12 cellular contexts compared by ENCODE assay signal in the genomic region with DNA sequence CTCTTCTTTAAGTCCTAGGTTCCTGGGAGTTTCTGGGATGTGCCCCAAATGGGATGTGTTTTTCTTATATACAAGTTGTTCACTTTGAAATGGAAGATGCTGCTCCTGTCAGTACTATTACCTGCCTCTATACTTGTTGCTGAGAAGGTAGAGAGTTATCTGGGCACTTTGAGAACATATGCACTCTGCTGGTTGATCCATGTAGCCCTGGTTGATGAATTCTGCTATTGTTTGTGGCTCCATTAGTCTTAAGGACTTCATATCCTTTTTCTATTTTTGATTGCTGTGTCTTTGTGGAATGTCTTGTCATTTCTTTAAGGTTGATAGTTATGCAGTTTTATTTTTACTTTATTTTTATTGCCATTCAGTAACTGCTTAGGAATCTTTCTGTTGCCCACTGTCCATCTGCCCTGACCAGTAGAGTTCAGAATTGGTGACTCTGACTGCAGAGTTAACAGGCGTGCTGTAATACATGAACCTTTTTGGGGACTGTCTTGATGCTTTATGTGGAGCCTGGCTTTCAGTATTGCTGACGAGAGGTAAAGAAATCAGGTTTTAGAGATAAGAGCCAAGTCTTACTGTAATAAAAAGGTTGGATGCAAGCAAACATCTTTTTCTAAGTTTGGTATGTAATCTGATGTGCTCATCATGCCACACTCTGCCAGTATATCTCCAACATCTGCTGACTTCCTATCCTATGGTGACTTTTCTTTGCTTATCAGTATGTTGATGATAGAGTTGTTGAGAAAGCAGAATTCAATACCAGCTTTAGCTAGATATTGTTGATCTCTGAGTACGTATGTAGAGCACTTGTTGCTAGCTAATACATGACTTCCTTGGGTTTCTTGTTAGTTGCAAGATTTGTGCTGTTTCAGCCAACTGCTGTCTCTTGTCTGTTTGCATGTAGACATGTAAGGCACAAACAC. TPM values are rescaled to one million over a fixed set of nuclear protein-coding genes. Genes with fewer than 3 reads are reported as not detected.
A peak's percentile ranks its signal among the peaks of the same experiment; 100 is the strongest.
DNase-seq lines count a peak whose midpoint lies in the region; ATAC-seq and TF ChIP-seq lines count a peak whose summit lies in the region.
"Had no signal": no experiment of that assay in that cellular context is flagged by ENCODE, and none has a peak within 500 bp of the region (broad histone marks: within the 10 kb centered on the region; RNA-seq: fewer than 3 reads in every experiment).

No MANE protein-coding gene starts in this region.

- peaks cover 15% of the 10 kb centered on the region for H3K4me1 ChIP-seq in fibroblast of lung (ENCODE audit: control insufficient read depth, extremely low read depth, insufficient read depth, low read length)

- H3K4me1 Mint-ChIP-seq in activated CD4-positive, alpha-beta T cell treated with anti-CD3 and anti-CD28 coated beads, Interleukin-2, amount 10 ng/mL, durations not matched to agents 7 days and 5 days: peaks cover 72% of the 10 kb centered on the region
- peaks cover 52% of the 10 kb centered on the region for H3K4me1 Mint-ChIP-seq in T-helper 17 cell
- peaks cover 55% of the 10 kb centered on the region for H3K4me1 Mint-ChIP-seq in stimulated activated memory B cell treated with anti-CD40 and anti-IgM and Interleukin-4, amounts not matched to agents 10 μg/mL and 1 μg/mL and 100 μg/mL, for 72 hours

- H3K9ac ChIP-seq in fibroblast of lung (ENCODE audit: insufficient read depth, low read length): no peak overlapping the region

- H3K27ac Mint-ChIP-seq in activated CD4-positive, alpha-beta T cell treated with anti-CD3 and anti-CD28 coated beads, Interleukin-2, amount 10 ng/mL, durations not matched to agents 7 days and 5 days: peak overlapping the region; percentile 33
- peak overlapping the region; percentile 89 for H3K27ac Mint-ChIP-seq in T-helper 17 cell
- peak overlapping the region; percentile 74 for H3K27ac Mint-ChIP-seq in stimulated activated memory B cell treated with anti-CD40 and anti-IgM and Interleukin-4, amounts not matched to agents 10 μg/mL and 1 μg/mL and 100 μg/mL, for 72 hours

- no peak for DNase-seq in activated CD4-positive, alpha-beta T cell treated with anti-CD3 and anti-CD28 coated beads, Interleukin-2, amount 10 ng/mL, durations not matched to agents 7 days and 5 days
- DNase-seq in activated CD4-positive, alpha-beta T cell treated with anti-CD3 and anti-CD28 coated beads, Interleukin-2, amount 50 U/mL, for 1 hour: no peak
- DNase-seq in T-helper 17 cell: no peak
- DNase-seq in fibroblast of lung (ENCODE audit: low read depth in 2 of 2): no peak
- no peak for DNase-seq in GM19238 (ENCODE audit: insufficient read length, low spot score)
- DNase-seq: amygdala, H7, NCI-H1105 treated with DMSO at 0.1 percent for 48 hours, right cardiac atrium had no signal

- CTCF ChIA-PET in activated CD4-positive, alpha-beta T cell treated with anti-CD3 and anti-CD28 coated beads, Interleukin-2, amount 10 ng/mL, durations not matched to agents 7 days and 5 days (lab: Charles Lee): interaction anchor here (0.8 to 2.3 kb wide), 9 partner anchors 8 to 197 kb away, joined by 3 to 14 read pairs (median 5); a partner anchor contains a TSS

- ATAC-seq in T-helper 17 cell: no peak
- no peak for ATAC-seq in stimulated activated memory B cell treated with anti-CD40 and anti-IgM and Interleukin-4, amounts not matched to agents 10 μg/mL and 1 μg/mL and 100 μg/mL, for 72 hours
- ATAC-seq in HG03521 (IDR thresholded peaks at IDR 0.05; ENCODE audit: unreplicated experiment): no peak
- ATAC-seq in GM18520 (IDR thresholded peaks at IDR 0.05; ENCODE audit: unreplicated experiment): no peak
- ATAC-seq: right cardiac atrium had no signal

- peaks cover 21% of the 10 kb centered on the region for H3K36me3 ChIP-seq in fibroblast of lung (ENCODE audit: control insufficient read depth, insufficient read depth, low read length)

- no peaks in the 10 kb centered on the region for H4K20me1 ChIP-seq in fibroblast of lung (ENCODE audit: control insufficient read depth, extremely low read depth, insufficient read depth, low read length)

- peaks cover 54% of the 10 kb centered on the region for H3K36me3 Mint-ChIP-seq in activated CD4-positive, alpha-beta T cell treated with anti-CD3 and anti-CD28 coated beads, Interleukin-2, amount 10 ng/mL, durations not matched to agents 7 days and 5 days (ENCODE audit: low read depth)
- H3K36me3 Mint-ChIP-seq in T-helper 17 cell (ENCODE audit: low read depth): peaks cover 18% of the 10 kb centered on the region
- peaks cover 38% of the 10 kb centered on the region for H3K36me3 Mint-ChIP-seq in stimulated activated memory B cell treated with anti-CD40 and anti-IgM and Interleukin-4, amounts not matched to agents 10 μg/mL and 1 μg/mL and 100 μg/mL, for 72 hours

- H3K4me3 Mint-ChIP-seq in activated CD4-positive, alpha-beta T cell treated with anti-CD3 and anti-CD28 coated beads, Interleukin-2, amount 10 ng/mL, durations not matched to agents 7 days and 5 days: peak overlapping the region; percentile 97
- H3K4me3 Mint-ChIP-seq in T-helper 17 cell: peak overlapping the region; percentile 94
- H3K4me3 Mint-ChIP-seq in stimulated activated memory B cell treated with anti-CD40 and anti-IgM and Interleukin-4, amounts not matched to agents 10 μg/mL and 1 μg/mL and 100 μg/mL, for 72 hours: no peak overlapping the region

- no peaks in the 10 kb centered on the region for H3K9me3 Mint-ChIP-seq in activated CD4-positive, alpha-beta T cell treated with anti-CD3 and anti-CD28 coated beads, Interleukin-2, amount 10 ng/mL, durations not matched to agents 7 days and 5 days
- H3K9me3 Mint-ChIP-seq in stimulated activated memory B cell treated with anti-CD40 and anti-IgM and Interleukin-4, amounts not matched to agents 10 μg/mL and 1 μg/mL and 100 μg/mL, for 72 hours: no peaks in the 10 kb centered on the region

- H3K79me2 ChIP-seq in fibroblast of lung (ENCODE audit: control insufficient read depth, insufficient read depth, low read length): peaks cover 46% of the 10 kb centered on the region

- H3K4me3 ChIP-seq in fibroblast of lung (replicated peaks in 1 of 4; ENCODE audit: control extremely low read depth in 1 of 4, insufficient read depth in 1 of 4, low read depth in 3 of 4, low read length in 4 of 4): peak overlapping the region in 1 of 4 experiments; percentile 18

- no peak for TF ChIP-seq CTCF in fibroblast of lung (conservative IDR thresholded peaks at IDR 0.05 in 1 of 2, IDR thresholded peaks at IDR 0.05 in 1 of 2; ENCODE audit: low read depth in 1 of 2, low read length in 2 of 2)

- no peaks in the 10 kb centered on the region for H3K27me3 Mint-ChIP-seq in activated CD4-positive, alpha-beta T cell treated with anti-CD3 and anti-CD28 coated beads, Interleukin-2, amount 10 ng/mL, durations not matched to agents 7 days and 5 days
- no peaks in the 10 kb centered on the region for H3K27me3 Mint-ChIP-seq in T-helper 17 cell
- no peaks in the 10 kb centered on the region for H3K27me3 Mint-ChIP-seq in stimulated activated memory B cell treated with anti-CD40 and anti-IgM and Interleukin-4, amounts not matched to agents 10 μg/mL and 1 μg/mL and 100 μg/mL, for 72 hours

- POLR2A ChIA-PET in activated CD4-positive, alpha-beta T cell treated with anti-CD3 and anti-CD28 coated beads, Interleukin-2, amount 10 ng/mL, durations not matched to agents 7 days and 5 days (lab: Charles Lee): interaction anchor here (1.3 kb wide), 1 partner anchor 18 kb away, joined by 3 read pairs; a partner anchor contains a TSS

- no peaks in the 10 kb centered on the region for H3K27me3 ChIP-seq in fibroblast of lung (ENCODE audit: control insufficient read depth, insufficient read depth, low read length)

- H2AFZ ChIP-seq in fibroblast of lung (ENCODE audit: low read length): no peak overlapping the region

- peak overlapping the region; percentile 100 for H3K4me2 ChIP-seq in fibroblast of lung (ENCODE audit: extremely low read depth, insufficient read depth, low read length)

- no peak overlapping the region for H3K27ac ChIP-seq in fibroblast of lung (ENCODE audit: insufficient read depth, low read length)

- no peaks in the 10 kb centered on the region for H3K9me3 ChIP-seq in T-helper 17 cell (ENCODE audit: control insufficient read depth, low read length, poor library complexity, severe bottlenecking)
- no peaks in the 10 kb centered on the region for H3K9me3 ChIP-seq in fibroblast of lung (ENCODE audit: control insufficient read depth, insufficient read depth, low read depth, low read length)

RNA-seq across cellular contexts. Expression of a gene that starts 1.6 kb away (rescaled TPM):
- total RNA-seq in activated CD4-positive, alpha-beta T cell treated with anti-CD3 and anti-CD28 coated beads, Interleukin-2, amount 10 ng/mL, durations not matched to agents 7 days and 5 days: 10 to 100 TPM; 72.0 to 74.5 TPM
- total RNA-seq in T-helper 17 cell (10 to 100 TPM; 37.0 to 44.0 TPM), fibroblast of lung (128 and 147 TPM in 2 replicates)
- 68.3 and 80.2 TPM in 2 replicates for polyA plus RNA-seq in fibroblast of lung
- polyA plus RNA-seq in fibroblast of lung (2012): 58.3 and 63.9 TPM in 2 replicates
- 103 and 105 TPM in 2 replicates for polyA minus RNA-seq in fibroblast of lung (ENCODE audit: low replicate concordance)

RNA-seq across cellular contexts. Expression of a gene that starts 2.2 kb away (rescaled TPM):
- 100 to 1,000 TPM; 178 to 229 TPM for total RNA-seq in activated CD4-positive, alpha-beta T cell treated with anti-CD3 and anti-CD28 coated beads, Interleukin-2, amount 10 ng/mL, durations not matched to agents 7 days and 5 days
- total RNA-seq in T-helper 17 cell (10 to 100 TPM; 90.0 to 99.5 TPM), fibroblast of lung (140 and 145 TPM in 2 replicates)
- 441 and 587 TPM in 2 replicates for polyA plus RNA-seq in fibroblast of lung
- 454 and 502 TPM in 2 replicates for polyA plus RNA-seq in fibroblast of lung (2012)
- polyA minus RNA-seq in fibroblast of lung (ENCODE audit: low replicate concordance): 97.0 and 108 TPM in 2 replicates

RNA-seq across cellular contexts. Expression of a gene that starts 8.1 kb away (rescaled TPM):
- 100 to 1,000 TPM; 130 to 141 TPM for total RNA-seq in activated CD4-positive, alpha-beta T cell treated with anti-CD3 and anti-CD28 coated beads, Interleukin-2, amount 10 ng/mL, durations not matched to agents 7 days and 5 days
- total RNA-seq in T-helper 17 cell (100 to 1,000 TPM; 106 to 107 TPM), fibroblast of lung (54.7 and 61.4 TPM in 2 replicates)
- 42.6 and 47.7 TPM in 2 replicates for polyA plus RNA-seq in fibroblast of lung
- 56.3 and 58.6 TPM in 2 replicates for polyA plus RNA-seq in fibroblast of lung (2012)
- polyA minus RNA-seq in fibroblast of lung (ENCODE audit: low replicate concordance): 106 and 138 TPM in 2 replicates

RNA-seq across cellular contexts. Expression of a gene that starts 18.5 kb away (rescaled TPM):
- 10 to 100 TPM; 10.1 to 10.7 TPM for total RNA-seq in activated CD4-positive, alpha-beta T cell treated with anti-CD3 and anti-CD28 coated beads, Interleukin-2, amount 10 ng/mL, durations not matched to agents 7 days and 5 days
- total RNA-seq in T-helper 17 cell: 1 to 10 TPM; 4.0 to 5.9 TPM
- total RNA-seq in fibroblast of lung: 13.6 and 22.1 TPM in 2 replicates
- 14.4 TPM in 2 replicates for polyA plus RNA-seq in fibroblast of lung
- 16.9 and 20.4 TPM in 2 replicates for polyA plus RNA-seq in fibroblast of lung (2012)
- polyA minus RNA-seq in fibroblast of lung (ENCODE audit: low replicate concordance): 4.8 and 12.0 TPM in 2 replicates

RNA-seq across cellular contexts. Expression of a gene that starts 21.1 kb away (rescaled TPM):
- total RNA-seq in activated CD4-positive, alpha-beta T cell treated with anti-CD3 and anti-CD28 coated beads, Interleukin-2, amount 10 ng/mL, durations not matched to agents 7 days and 5 days: 10 to 100 TPM; 79.8 to 93.2 TPM
- total RNA-seq in T-helper 17 cell (10 to 100 TPM; 69.9 to 77.2 TPM), fibroblast of lung (22.1 and 24.9 TPM in 2 replicates)
- polyA plus RNA-seq in fibroblast of lung: 96.8 and 133 TPM in 2 replicates
- polyA plus RNA-seq in fibroblast of lung (2012): 74.7 and 102 TPM in 2 replicates
- 106 TPM in 1 of 2 replicates, not detected in the other for polyA minus RNA-seq in fibroblast of lung (ENCODE audit: low replicate concordance)

Comparison
In these comparisons a context has a peak if more than half of its experiments do, and no peak if none do; other contexts are left out.
1. H3K27ac Mint-ChIP-seq: peak in every context shown above with its lines; median percentile 89 in T-helper 17 cell; 74 in stimulated activated memory B cell treated with anti-CD40 and anti-IgM and Interleukin-4, amounts not matched to agents 10 μg/mL and 1 μg/mL and 100 μg/mL, for 72 hours; 33 in activated CD4-positive, alpha-beta T cell treated with anti-CD3 and anti-CD28 coated beads, Interleukin-2, amount 10 ng/mL, durations not matched to agents 7 days and 5 days.